ENCODE assay signal across 30 cellular contexts in the genomic region with DNA sequence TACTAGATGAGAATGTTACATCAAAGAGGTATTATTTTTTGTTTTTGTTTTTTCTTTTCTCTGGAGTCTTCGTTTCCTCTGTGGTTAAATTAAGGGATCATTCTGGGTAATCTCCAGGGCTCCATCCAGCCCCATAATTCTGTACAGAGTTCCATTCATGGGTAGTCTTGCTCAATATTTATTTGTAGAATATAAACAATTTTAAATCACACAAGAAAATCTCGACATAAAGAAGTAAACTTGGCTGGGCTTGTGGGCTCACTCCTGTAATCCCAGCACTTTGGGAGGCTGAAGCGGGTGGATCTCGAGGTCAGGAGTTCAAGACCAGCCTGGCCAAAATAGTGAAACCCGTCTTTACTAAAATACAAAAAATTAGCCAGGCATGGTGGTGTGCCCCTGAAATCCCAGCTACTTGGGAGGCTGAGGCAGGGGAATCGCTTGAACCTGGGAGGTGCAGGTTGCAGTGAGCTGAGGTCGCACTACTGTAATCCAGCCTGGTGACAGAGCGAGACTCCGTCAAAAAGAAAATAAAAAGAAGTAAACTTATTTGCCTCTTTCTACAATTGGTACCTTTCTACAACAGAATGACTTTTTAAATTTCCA.
DNase-seq lines count a peak whose midpoint lies in the region; ATAC-seq and TF ChIP-seq lines count a peak whose summit lies in the region.
"Had no signal": no experiment of that assay in that cellular context is flagged by ENCODE, and none has a peak within 500 bp of the region (broad histone marks: within the 10 kb centered on the region; RNA-seq: fewer than 3 reads in every experiment).

No MANE protein-coding gene starts in this region.

- no peak for DNase-seq in left ventricle myocardium inferior
- no peak for DNase-seq in right cardiac atrium
- DNase-seq in fibroblast of peridontal ligament (ENCODE audit: extremely low read depth) = peak; percentile 20
- peak; percentile 66 for DNase-seq in sigmoid colon
- no peak for DNase-seq in kidney tubule cell (ENCODE audit: low spot score)
- no peak for DNase-seq in activated naive CD8-positive, alpha-beta T cell treated with anti-CD3 and anti-CD28 coated beads, Interleukin-2, amount 50 U/mL, for 24 hours
- no peak for DNase-seq in activated CD8-positive, alpha-beta memory T cell treated with anti-CD3 and anti-CD28 coated beads, Interleukin-2, amount 50 U/mL, for 48 hours
- no peak for DNase-seq in NCI-H82 treated with DMSO at 0.1 percent for 48 hours (lab: John Stamatoyannopoulos, UW; ENCODE audit: unreplicated experiment)
- DNase-seq: activated B cell treated with CpG ODN at 0.5 μM for 24 hours; activated CD4-positive, alpha-beta T cell treated with anti-CD3 and anti-CD28 coated beads, Interleukin-2, amount 50 U/mL, for 1 hour; activated effector memory CD4-positive, alpha-beta T cell treated with anti-CD3 and anti-CD28 coated beads, Interleukin-2, amount 50 U/mL, for 16 hours; activated naive CD8-positive, alpha-beta T cell treated with anti-CD3 and anti-CD28 coated beads for 36 hours; activated T-cell treated with anti-CD3 and anti-CD28 coated beads, Interleukin-2, amount 50 U/mL, for 24 hours; AML-193; CD4-positive, CD25-positive, alpha-beta regulatory T cell; central memory CD4-positive, alpha-beta T cell; erythroblast; hippocampal formation; NCI-H1092 treated with DMSO at 0.1 percent for 48 hours; NCI-H187; NCI-H82; posterior cingulate gyrus; RPMI8226; T-helper 1 cell; upper lobe of right lung had no signal

- intact Hi-C loops in left ventricle myocardium inferior (cut with micrococcal nuclease) (no loop called here), right cardiac atrium (cut with DNase I) (no loop called here), sigmoid colon (cut with DNase I) (loop anchor here (2.0 to 5.0 kb wide), 4 partner anchors 57 to 253 kb away; no protein-coding TSS in a partner anchor)

- H3K4me1 ChIP-seq in left ventricle myocardium inferior (peaks cover 66% of the 10 kb centered on the region), right cardiac atrium (ENCODE audit: control insufficient read depth, insufficient read depth, low read length) (peaks cover 5% of the 10 kb centered on the region), sigmoid colon (peaks cover 0 to 75% (median 62%) of the 10 kb centered on the region in 4 donors)

- H3K4me3 Mint-ChIP-seq in activated naive CD8-positive, alpha-beta T cell treated with anti-CD3 and anti-CD28 coated beads, Interleukin-2, amount 50 U/mL, for 24 hours = no peak overlapping the region
- H3K4me3 Mint-ChIP-seq: activated B cell treated with CpG ODN at 0.5 μM for 24 hours; activated naive CD8-positive, alpha-beta T cell treated with anti-CD3 and anti-CD28 coated beads for 36 hours; activated T-cell treated with anti-CD3 and anti-CD28 coated beads, Interleukin-2, amount 50 U/mL, for 24 hours; CD4-positive, CD25-positive, alpha-beta regulatory T cell; dendritic cell treated with granulocyte-macrophage colony-stimulating factor and Interleukin-4, amounts not matched to agents 40 ng/mL and 50 ng/mL, for 4 days; HFFc6; stimulated activated effector memory CD8-positive, alpha-beta T cell treated with anti-CD3 and anti-CD28 coated beads, Interleukin-12 subunit alpha, Interleukin-12 subunit beta, amount 100 ng/mL, for 72 hours had no signal

- H3K4me1 Mint-ChIP-seq in activated naive CD8-positive, alpha-beta T cell treated with anti-CD3 and anti-CD28 coated beads, Interleukin-2, amount 50 U/mL, for 24 hours = peaks cover 26% of the 10 kb centered on the region

- 88% methylated on average over 9 of the region's 9 CpGs for WGBS in right cardiac atrium
- 83 to 85% methylated on average over 9 of the region's 9 CpGs for WGBS in sigmoid colon, 2 donors

- ATAC-seq in right cardiac atrium = no peak
- ATAC-seq in activated naive CD8-positive, alpha-beta T cell treated with anti-CD3 and anti-CD28 coated beads, Interleukin-2, amount 50 U/mL, for 24 hours = no peak
- ATAC-seq: K562; stimulated activated effector memory CD8-positive, alpha-beta T cell treated with anti-CD3 and anti-CD28 coated beads, Interleukin-12 subunit alpha, Interleukin-12 subunit beta, amount 100 ng/mL, for 72 hours had no signal

- TF ChIP-seq POLR2A in sigmoid colon (IDR thresholded peaks at IDR 0.05) = no peak

- no peak overlapping the region for H3K27ac Mint-ChIP-seq in activated naive CD8-positive, alpha-beta T cell treated with anti-CD3 and anti-CD28 coated beads, Interleukin-2, amount 50 U/mL, for 24 hours
- H3K27ac Mint-ChIP-seq: activated B cell treated with CpG ODN at 0.5 μM for 24 hours; activated naive CD8-positive, alpha-beta T cell treated with anti-CD3 and anti-CD28 coated beads for 36 hours; activated T-cell treated with anti-CD3 and anti-CD28 coated beads, Interleukin-2, amount 50 U/mL, for 24 hours; CD4-positive, CD25-positive, alpha-beta regulatory T cell; dendritic cell treated with granulocyte-macrophage colony-stimulating factor and Interleukin-4, amounts not matched to agents 40 ng/mL and 50 ng/mL, for 4 days; HFFc6; stimulated activated effector memory CD8-positive, alpha-beta T cell treated with anti-CD3 and anti-CD28 coated beads, Interleukin-12 subunit alpha, Interleukin-12 subunit beta, amount 100 ng/mL, for 72 hours had no signal

- H3K4me3 ChIP-seq in left ventricle myocardium inferior (no peak overlapping the region), right cardiac atrium (ENCODE audit: low read length) (no peak overlapping the region), sigmoid colon (no peak overlapping the region)
- H3K4me3 ChIP-seq: GM23248, K562, upper lobe of right lung had no signal

- H3K9me3 ChIP-seq in left ventricle myocardium inferior (replicated peaks) (no peaks in the 10 kb centered on the region), right cardiac atrium (ENCODE audit: control insufficient read depth, low read length) (no peaks in the 10 kb centered on the region), sigmoid colon (no peaks in the 10 kb centered on the region)
- H3K9me3 ChIP-seq: upper lobe of right lung had no signal

- TF ChIP-seq CTCF in left ventricle myocardium inferior (IDR thresholded peaks at IDR 0.05; ENCODE audit: borderline replicate concordance) = no peak
- TF ChIP-seq CTCF in sigmoid colon (IDR thresholded peaks at IDR 0.05) = no peak

- H3K27ac ChIP-seq in left ventricle myocardium inferior (replicated peaks) (peak overlapping the region; percentile 92), right cardiac atrium (ENCODE audit: low read length) (no peak overlapping the region), sigmoid colon (peak overlapping the region; percentile 74 to 89 (median 82))
- H3K27ac ChIP-seq: GM23248, upper lobe of right lung had no signal

- H3K27me3 ChIP-seq in left ventricle myocardium inferior (ENCODE audit: low read depth) (no peaks in the 10 kb centered on the region), right cardiac atrium (ENCODE audit: control insufficient read depth, insufficient read depth) (no peaks in the 10 kb centered on the region), sigmoid colon (no peaks in the 10 kb centered on the region)
- H3K27me3 ChIP-seq: upper lobe of right lung had no signal

- no peaks in the 10 kb centered on the region for H3K36me3 ChIP-seq in left ventricle myocardium inferior
- no peaks in the 10 kb centered on the region for H3K36me3 ChIP-seq in sigmoid colon
- H3K36me3 ChIP-seq: upper lobe of right lung had no signal

- TF ChIP-seq EP300 in sigmoid colon (IDR thresholded peaks at IDR 0.05) = peak; percentile 56 to 92 (median 73)

- H3K36me3 Mint-ChIP-seq in activated naive CD8-positive, alpha-beta T cell treated with anti-CD3 and anti-CD28 coated beads, Interleukin-2, amount 50 U/mL, for 24 hours (ENCODE audit: low read depth) = no peaks in the 10 kb centered on the region
- H3K36me3 Mint-ChIP-seq: CD4-positive, CD25-positive, alpha-beta regulatory T cell; stimulated activated effector memory CD8-positive, alpha-beta T cell treated with anti-CD3 and anti-CD28 coated beads, Interleukin-12 subunit alpha, Interleukin-12 subunit beta, amount 100 ng/mL, for 72 hours had no signal

- peaks cover 4% of the 10 kb centered on the region for H3K9me3 Mint-ChIP-seq in activated naive CD8-positive, alpha-beta T cell treated with anti-CD3 and anti-CD28 coated beads, Interleukin-2, amount 50 U/mL, for 24 hours
- H3K9me3 Mint-ChIP-seq: activated B cell treated with CpG ODN at 0.5 μM for 24 hours; stimulated activated effector memory CD8-positive, alpha-beta T cell treated with anti-CD3 and anti-CD28 coated beads, Interleukin-12 subunit alpha, Interleukin-12 subunit beta, amount 100 ng/mL, for 72 hours had no signal

- H3K27me3 Mint-ChIP-seq in activated naive CD8-positive, alpha-beta T cell treated with anti-CD3 and anti-CD28 coated beads, Interleukin-2, amount 50 U/mL, for 24 hours = no peaks in the 10 kb centered on the region
- H3K27me3 Mint-ChIP-seq: activated B cell treated with CpG ODN at 0.5 μM for 24 hours; activated naive CD8-positive, alpha-beta T cell treated with anti-CD3 and anti-CD28 coated beads for 36 hours; activated T-cell treated with anti-CD3 and anti-CD28 coated beads, Interleukin-2, amount 50 U/mL, for 24 hours had no signal

Comparison
In these comparisons a context has a peak if more than half of its experiments do, and no peak if none do; other contexts are left out.
1. DNase-seq: peak in fibroblast of peridontal ligament (single experiment) and sigmoid colon (single experiment); none in left ventricle myocardium inferior (single experiment), right cardiac atrium (0 of 3), kidney tubule cell (single experiment), activated naive CD8-positive, alpha-beta T cell treated with anti-CD3 and anti-CD28 coated beads, Interleukin-2, amount 50 U/mL, for 24 hours (single experiment), activated CD8-positive, alpha-beta memory T cell treated with anti-CD3 and anti-CD28 coated beads, Interleukin-2, amount 50 U/mL, for 48 hours (single experiment) and NCI-H82 treated with DMSO at 0.1 percent for 48 hours (single experiment).